ENCODE assay signal across 16 cellular contexts in genomic region chr2:234156326-234156725, GRCh38.
"Had no signal": no experiment of that assay in that cellular context is flagged by ENCODE, and none has a peak within 500 bp of the region (broad histone marks: within the 10 kb centered on the region; RNA-seq: fewer than 3 reads in every experiment).

No MANE protein-coding gene starts in this region.

- H3K36me3 ChIP-seq: brain microvascular endothelial cell, gastrocnemius medialis, thyroid gland, vagina had no signal

- H3K27me3 ChIP-seq: brain microvascular endothelial cell, gastrocnemius medialis, thyroid gland, vagina had no signal

- H3K27ac ChIP-seq: brain microvascular endothelial cell, epithelial cell of prostate, gastrocnemius medialis, thyroid gland, vagina had no signal

- ATAC-seq: activated naive CD4-positive, alpha-beta T cell treated with anti-CD3 and anti-CD28 coated beads, Interleukin-2, amount 50 U/mL, for 72 hours; activated T-helper 17 cell treated with anti-CD3 and anti-CD28 coated beads, Interleukin-2, amount 50 U/mL, for 72 hours; effector memory CD8-positive, alpha-beta T cell; gastrocnemius medialis; right cardiac atrium had no signal

- H3K4me1 ChIP-seq: gastrocnemius medialis, thyroid gland, vagina had no signal

- H3K9me3 ChIP-seq: gastrocnemius medialis, thyroid gland, vagina had no signal

- H3K4me3 ChIP-seq: gastrocnemius medialis, thyroid gland, vagina had no signal

- DNase-seq: activated B cell treated with CpG ODN at 0.5 μM for 24 hours; activated CD4-positive, alpha-beta T cell treated with anti-CD3 and anti-CD28 coated beads, Interleukin-2, amount 10 ng/mL, durations not matched to agents 24 days and 14 days; activated CD8-positive, alpha-beta memory T cell treated with anti-CD3 and anti-CD28 coated beads for 24 hours; amniotic stem cell; brain microvascular endothelial cell; cerebellar nuclear complex; effector memory CD8-positive, alpha-beta T cell; gastrocnemius medialis; naive B cell; right cardiac atrium; small intestine; thyroid gland had no signal
